ENCODE assay signal across 8 cellular contexts in genomic region chr13:36345438-36346221, GRCh38. TPM values are rescaled to one million over a fixed set of nuclear protein-coding genes. Genes with fewer than 3 reads are reported as not detected.
DNase-seq lines count a peak whose midpoint lies in the region; ATAC-seq, FAIRE-seq and TF ChIP-seq lines count a peak whose summit lies in the region.

No MANE protein-coding gene starts in this region.

- ATAC-seq in CD8-positive, alpha-beta T cell = peak; percentile 18
- ATAC-seq in HG03045 (IDR thresholded peaks at IDR 0.05; ENCODE audit: unreplicated experiment) = peak; percentile 2
- ATAC-seq in left cardiac atrium = peak; percentile 58 to 71
- peak; percentile 54 to 67 (median 56) for ATAC-seq in pancreas

- H3K4me1 Mint-ChIP-seq in CD8-positive, alpha-beta T cell (ENCODE audit: low read depth) = peaks cover 40% of the 10 kb centered on the region

- H3K36me3 Mint-ChIP-seq in CD8-positive, alpha-beta T cell = peaks cover 10% of the 10 kb centered on the region

- intact Hi-C loops in CD8-positive, alpha-beta T cell (cut with DNase I, micrococcal nuclease) = loop anchor here (1.0 to 5.0 kb wide), 5 partner anchors 391 to 717 kb away; partner anchors contain the start of genes RFXAP (in 2 of the 2) and SUPT20H (in 1 of the 2)
- intact Hi-C loops in left cardiac atrium (cut with DNase I) = no loop called here
- intact Hi-C loops in pancreas (cut with DNase I) = no loop called here

- peaks cover 4% of the 10 kb centered on the region for H3K27me3 Mint-ChIP-seq in CD8-positive, alpha-beta T cell (ENCODE audit: low read depth)

- no peak for FAIRE-seq in pancreas (lab: Jason Lieb, UNC)

- no peaks in the 10 kb centered on the region for H3K27me3 ChIP-seq in CD8-positive, alpha-beta T cell (ENCODE audit: insufficient read depth, low read length)
- no peaks in the 10 kb centered on the region for H3K27me3 ChIP-seq in pancreas

- CTCF ChIA-PET in CD8-positive, alpha-beta T cell (lab: Charles Lee) = no interaction called here

- POLR2A ChIA-PET in CD8-positive, alpha-beta T cell (lab: Charles Lee) = no interaction called here

- no peak for TF ChIP-seq CTCF in CD8-positive, alpha-beta T cell (IDR thresholded peaks at IDR 0.05)
- TF ChIP-seq CTCF in pancreas (IDR thresholded peaks at IDR 0.05) = no peak

- peak overlapping the region; percentile 93 for H3K4me3 Mint-ChIP-seq in CD8-positive, alpha-beta T cell

- no peaks in the 10 kb centered on the region for H3K9me3 Mint-ChIP-seq in CD8-positive, alpha-beta T cell

- H3K36me3 ChIP-seq in CD8-positive, alpha-beta T cell (ENCODE audit: insufficient read depth, low read length) = no peaks in the 10 kb centered on the region
- no peaks in the 10 kb centered on the region for H3K36me3 ChIP-seq in pancreas

- H3K4me3 ChIP-seq in CD8-positive, alpha-beta T cell (ENCODE audit: low read depth, low read length) = peak overlapping the region; percentile 94
- H3K4me3 ChIP-seq in pancreas = peak overlapping the region; percentile 60 to 74 (median 69)

- H3K27ac ChIP-seq in CD8-positive, alpha-beta T cell (ENCODE audit: low read depth, low read length) = peak overlapping the region; percentile 96
- H3K27ac ChIP-seq in angular gyrus (ENCODE audit: low read depth, low read length) = peak overlapping the region; percentile 99
- H3K27ac ChIP-seq in pancreas = peak overlapping the region; percentile 81 to 94 (median 86)

- no peaks in the 10 kb centered on the region for H3K9me3 ChIP-seq in CD8-positive, alpha-beta T cell (ENCODE audit: low read length)
- H3K9me3 ChIP-seq in pancreas = no peaks in the 10 kb centered on the region

- 5 to 7% methylated on average over 49 to 50 of the region's 50 CpGs for WGBS in pancreas, 2 donors

- peak in 6 of 7 experiments; percentile 3 to 61 (median 26) for DNase-seq in CD8-positive, alpha-beta T cell
- DNase-seq in SKM-1 (lab: John Stamatoyannopoulos, UW; ENCODE audit: unreplicated experiment) = peak; percentile 57
- DNase-seq in left cardiac atrium = peak; percentile 79
- peak; percentile 33 to 61 (median 40) for DNase-seq in pancreas
- peak; percentile 62 for DNase-seq in ureter (ENCODE audit: low spot score)
- no peak for DNase-seq in NCI-H345 (lab: John Stamatoyannopoulos, UW)

- H3K27ac Mint-ChIP-seq in CD8-positive, alpha-beta T cell = peak overlapping the region; percentile 96

- peaks cover 16% of the 10 kb centered on the region for H3K4me1 ChIP-seq in CD8-positive, alpha-beta T cell (ENCODE audit: insufficient read depth, low read length)
- H3K4me1 ChIP-seq in pancreas = peaks cover 0 to 3% (median 0%) of the 10 kb centered on the region in 3 donors

RNA-seq across cellular contexts. Expression of gene SPART, which starts 0.6 kb away (rescaled TPM):
- total RNA-seq in CD8-positive, alpha-beta T cell = 10 to 100 TPM; 16.2 to 20.1 TPM
- total RNA-seq in left cardiac atrium (10 to 100 TPM; 45.3 to 49.4 TPM), pancreas (10 to 100 TPM in 5 of 6 donors, 1 to 10 TPM in 1; 9.2 to 18.7 (median 12.0) TPM), ureter (89.2 TPM)
- polyA plus RNA-seq in pancreas = 10 to 100 TPM in 1 of 2 donors, 1 to 10 TPM in 1; 5.9 to 16.1 TPM

RNA-seq across cellular contexts. Expression of gene CCDC169, which starts 48.0 kb away (rescaled TPM):
- total RNA-seq in CD8-positive, alpha-beta T cell = not detected
- total RNA-seq in left cardiac atrium (1 to 10 TPM in 1 of 2 donors, under 1 TPM in 1; 0.68 to 1.8 TPM), pancreas (under 1 TPM; 0.08 to 0.55 (median 0.29) TPM), ureter (17.8 TPM)
- under 1 TPM; 0.11 to 0.14 TPM for polyA plus RNA-seq in pancreas

Comparison
In these comparisons a context has a peak if more than half of its experiments do, and no peak if none do; other contexts are left out.
1. ATAC-seq: peak in every context shown above with its lines; median percentile 64 in left cardiac atrium; 56 in pancreas; 18 in CD8-positive, alpha-beta T cell; 2 in HG03045.
2. intact Hi-C loops: an anchor here in CD8-positive, alpha-beta T cell (1.0 to 5.0 kb wide); none called in left cardiac atrium and pancreas.